In the genomic region with DNA sequence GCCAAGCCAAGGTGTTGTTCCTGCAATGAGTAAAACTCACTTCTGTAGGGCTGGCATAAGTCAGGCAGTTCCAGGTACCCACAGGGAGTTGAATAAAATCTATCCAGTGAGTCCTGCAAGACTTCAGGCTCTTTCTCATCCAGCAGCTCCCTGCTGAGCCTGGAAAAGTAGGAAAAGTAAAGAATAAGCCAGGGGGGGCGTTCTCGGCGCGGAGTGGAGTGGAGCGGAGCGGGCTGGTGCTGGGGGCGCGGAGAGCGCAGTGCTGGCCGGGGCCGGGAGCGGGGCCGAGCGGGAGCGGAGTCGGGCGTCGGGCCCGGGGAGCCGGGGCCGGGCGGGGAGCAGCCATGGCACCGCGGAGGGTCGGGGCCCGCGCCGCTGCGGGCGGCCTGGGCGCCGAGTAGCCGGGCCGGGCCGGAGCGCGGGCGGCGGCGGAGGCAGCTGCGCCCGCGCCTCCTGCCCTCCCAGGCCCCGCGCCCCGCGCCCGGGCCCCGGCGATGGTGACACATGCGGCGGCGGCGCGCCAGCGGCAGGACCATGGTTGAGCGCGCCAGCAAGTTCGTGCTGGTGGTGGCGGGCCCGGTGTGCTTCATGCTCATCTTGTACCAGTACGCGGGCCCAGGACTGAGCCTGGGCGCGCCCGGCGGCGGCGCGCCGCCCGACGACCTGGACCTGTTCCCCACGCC, we compare ENCODE assay signal across 8 cellular contexts. TPM values are rescaled to one million over a fixed set of nuclear protein-coding genes. Genes with fewer than 3 reads are reported as not detected.
DNase-seq lines count a peak whose midpoint lies in the region; ATAC-seq and TF ChIP-seq lines count a peak whose summit lies in the region.
"Not testable (repeated sequence)": the region's sequence is repeated elsewhere in the genome, so short reads cannot be mapped to it uniquely, and the experiment has no call there.

No MANE protein-coding gene starts in this region.

- H3K9me3 Mint-ChIP-seq in activated B cell treated with CpG ODN at 0.5 μM for 24 hours; natural killer cell treated with Interleukin-12 subunit alpha and Interleukin-12 subunit beta and Interleukin-15 and Interleukin-18, amount 100 ng/mL, for 72 hours: not testable (repeated sequence)

- POLR2A ChIA-PET in BJ (lab: Charles Lee); activated B cell treated with CpG ODN at 0.5 μM for 24 hours (lab: Charles Lee): not testable (repeated sequence)

- not testable (repeated sequence) for DNase-seq in BJ (ENCODE audit: low read depth); activated B cell treated with CpG ODN at 0.5 μM for 24 hours; natural killer cell treated with Interleukin-12 subunit alpha and Interleukin-12 subunit beta and Interleukin-15 and Interleukin-18, amount 100 ng/mL, for 72 hours (ENCODE audit: low spot score); skeletal muscle cell (ENCODE audit: low read depth)
- DNase-seq in astrocyte of the hippocampus (ENCODE audit: low read depth, low spot score): peak; percentile 35
- DNase-seq in islet precursor cell: peak; percentile 42

- TF ChIP-seq CTCF in BJ (IDR thresholded peaks at IDR 0.05; ENCODE audit: insufficient read depth, low read depth, low read length); activated B cell treated with CpG ODN at 0.5 μM for 24 hours (IDR thresholded peaks at IDR 0.05): not testable (repeated sequence)

- intact Hi-C loops in activated B cell treated with CpG ODN at 0.5 μM for 24 hours (cut with micrococcal nuclease): not testable (repeated sequence)

- H3K4me1 Mint-ChIP-seq in activated B cell treated with CpG ODN at 0.5 μM for 24 hours; natural killer cell treated with Interleukin-12 subunit alpha and Interleukin-12 subunit beta and Interleukin-15 and Interleukin-18, amount 100 ng/mL, for 72 hours (ENCODE audit: low read depth in 2 of 2): not testable (repeated sequence)

- not testable (repeated sequence) for H3K27me3 Mint-ChIP-seq in activated B cell treated with CpG ODN at 0.5 μM for 24 hours
- peaks cover 10 to 20% of the 10 kb centered on the region in 2 donors for H3K27me3 Mint-ChIP-seq in natural killer cell treated with Interleukin-12 subunit alpha and Interleukin-12 subunit beta and Interleukin-15 and Interleukin-18, amount 100 ng/mL, for 72 hours

- CTCF ChIA-PET in BJ (lab: Yijun Ruan, JAX); activated B cell treated with CpG ODN at 0.5 μM for 24 hours (lab: Charles Lee): not testable (repeated sequence)

- not testable (repeated sequence) for H3K27ac Mint-ChIP-seq in activated B cell treated with CpG ODN at 0.5 μM for 24 hours; natural killer cell treated with Interleukin-12 subunit alpha and Interleukin-12 subunit beta and Interleukin-15 and Interleukin-18, amount 100 ng/mL, for 72 hours

- peak overlapping the region; percentile 28 for H3K4me3 Mint-ChIP-seq in activated B cell treated with CpG ODN at 0.5 μM for 24 hours
- H3K4me3 Mint-ChIP-seq in natural killer cell treated with Interleukin-12 subunit alpha and Interleukin-12 subunit beta and Interleukin-15 and Interleukin-18, amount 100 ng/mL, for 72 hours: not testable (repeated sequence)

- H3K4me3 ChIP-seq in BJ (ENCODE audit: low read depth, low read length): peak overlapping the region; percentile 23; the same call in 1 of the 2 replicates
- H3K4me3 ChIP-seq in skeletal muscle cell (ENCODE audit: low read depth, low read length): peak overlapping the region; percentile 30

- not testable (repeated sequence) for H3K36me3 Mint-ChIP-seq in activated B cell treated with CpG ODN at 0.5 μM for 24 hours (ENCODE audit: low read depth); natural killer cell treated with Interleukin-12 subunit alpha and Interleukin-12 subunit beta and Interleukin-15 and Interleukin-18, amount 100 ng/mL, for 72 hours

- H3K27me3 ChIP-seq in BJ (ENCODE audit: control insufficient read depth, insufficient read depth, low read length): not testable (repeated sequence)

- peak; percentile 47 for ATAC-seq in HG02642 (IDR thresholded peaks at IDR 0.05; ENCODE audit: poor library complexity, unreplicated experiment)
- peak; percentile 40 for ATAC-seq in activated B cell treated with CpG ODN at 0.5 μM for 24 hours (ENCODE audit: low read depth)
- peak; percentile 46 for ATAC-seq in esophagus mucosa
- ATAC-seq in natural killer cell treated with Interleukin-12 subunit alpha and Interleukin-12 subunit beta and Interleukin-15 and Interleukin-18, amount 100 ng/mL, for 72 hours: peak; percentile 51 to 64

- not testable (repeated sequence) for H3K36me3 ChIP-seq in BJ (ENCODE audit: control insufficient read depth, insufficient read depth, low read length)

RNA-seq across cellular contexts. Expression of a gene that starts 12.0 kb away (rescaled TPM):
- polyA plus RNA-seq in BJ (2011; rRNA removed): 17.1 and 17.8 TPM in 2 replicates
- 15.7 and 17.6 TPM in 2 replicates for polyA minus RNA-seq in BJ (2011; rRNA and poly(A)+ RNA removed)
- total RNA-seq in activated B cell treated with CpG ODN at 0.5 μM for 24 hours (3.0 and 4.3 TPM in 2 replicates), esophagus mucosa (6.7 TPM)
- 10 to 100 TPM in 1 of 2 donors, 1 to 10 TPM in 1; 6.6 to 16.5 TPM for total RNA-seq in natural killer cell treated with Interleukin-12 subunit alpha and Interleukin-12 subunit beta and Interleukin-15 and Interleukin-18, amount 100 ng/mL, for 72 hours
